ENCODE assay signal across 8 cellular contexts in genomic region chr10:91908358-91909177, GRCh38.
DNase-seq lines count a peak whose midpoint lies in the region; ATAC-seq and TF ChIP-seq lines count a peak whose summit lies in the region.

No MANE protein-coding gene starts in this region.

- TF ChIP-seq CTCF in GM13977 (IDR thresholded peaks at IDR 0.05; ENCODE audit: extremely low read depth, insufficient read depth, missing control alignments): peak; percentile 80
- TF ChIP-seq CTCF in retinal pigment epithelial cell (conservative IDR thresholded peaks at IDR 0.05; ENCODE audit: low read depth, low read length): peak; percentile 33

- no peaks in the 10 kb centered on the region for H3K9me3 Mint-ChIP-seq in T-helper 1 cell treated with Interleukin-12 subunit alpha and Interleukin-12 subunit beta and Interleukin-4 antibody, amounts not matched to agents 30 μg/mL and 1 μg/mL, for 36 hours

- H3K27me3 Mint-ChIP-seq in T-helper 1 cell treated with Interleukin-12 subunit alpha and Interleukin-12 subunit beta and Interleukin-4 antibody, amounts not matched to agents 30 μg/mL and 1 μg/mL, for 36 hours (ENCODE audit: low read depth): peaks cover 8% of the 10 kb centered on the region

- peak; percentile 89 for ATAC-seq in HG02678 (IDR thresholded peaks at IDR 0.05; ENCODE audit: unreplicated experiment)

- peaks cover 23% of the 10 kb centered on the region for H3K4me1 Mint-ChIP-seq in T-helper 1 cell treated with Interleukin-12 subunit alpha and Interleukin-12 subunit beta and Interleukin-4 antibody, amounts not matched to agents 30 μg/mL and 1 μg/mL, for 36 hours (ENCODE audit: low read depth)

- peak; percentile 90 for DNase-seq in GM13977 (ENCODE audit: low spot score)
- DNase-seq in NCI-H1105 (lab: John Stamatoyannopoulos, UW): peak; percentile 63
- peak in 54 of 58 donors; percentile 25 to 84 (median 66) for DNase-seq in anterior cingulate cortex (lab: John Stamatoyannopoulos, UW)
- DNase-seq in hippocampal formation (lab: John Stamatoyannopoulos, UW): peak; percentile 63 to 73
- DNase-seq in retinal pigment epithelial cell (ENCODE audit: low read depth): no peak
- DNase-seq in kidney glomerular epithelial cell (lab: John Stamatoyannopoulos, UW): no peak

- peak overlapping the region; percentile 64 for H3K27ac Mint-ChIP-seq in T-helper 1 cell treated with Interleukin-12 subunit alpha and Interleukin-12 subunit beta and Interleukin-4 antibody, amounts not matched to agents 30 μg/mL and 1 μg/mL, for 36 hours

- H3K4me3 Mint-ChIP-seq in T-helper 1 cell treated with Interleukin-12 subunit alpha and Interleukin-12 subunit beta and Interleukin-4 antibody, amounts not matched to agents 30 μg/mL and 1 μg/mL, for 36 hours: peak overlapping the region; percentile 87

- H3K4me3 ChIP-seq in retinal pigment epithelial cell (ENCODE audit: low read length): peak overlapping the region; percentile 56

- in situ Hi-C loops in GM13977 (cut with MboI; ENCODE audit: low pct_unique_long_range_greater_than_20kb, low sequenced_read_pairs, unreplicated experiment): no loop called here

- peaks cover 2% of the 10 kb centered on the region for H3K36me3 Mint-ChIP-seq in T-helper 1 cell treated with Interleukin-12 subunit alpha and Interleukin-12 subunit beta and Interleukin-4 antibody, amounts not matched to agents 30 μg/mL and 1 μg/mL, for 36 hours (ENCODE audit: low read depth)

Comparison
In these comparisons a context has a peak if more than half of its experiments do, and no peak if none do; other contexts are left out.
1. DNase-seq: peak in GM13977 (single experiment), NCI-H1105 (single experiment), anterior cingulate cortex (54 of 58) and hippocampal formation (2 of 2); none in retinal pigment epithelial cell (single experiment) and kidney glomerular epithelial cell (single experiment).